In the genomic region with DNA sequence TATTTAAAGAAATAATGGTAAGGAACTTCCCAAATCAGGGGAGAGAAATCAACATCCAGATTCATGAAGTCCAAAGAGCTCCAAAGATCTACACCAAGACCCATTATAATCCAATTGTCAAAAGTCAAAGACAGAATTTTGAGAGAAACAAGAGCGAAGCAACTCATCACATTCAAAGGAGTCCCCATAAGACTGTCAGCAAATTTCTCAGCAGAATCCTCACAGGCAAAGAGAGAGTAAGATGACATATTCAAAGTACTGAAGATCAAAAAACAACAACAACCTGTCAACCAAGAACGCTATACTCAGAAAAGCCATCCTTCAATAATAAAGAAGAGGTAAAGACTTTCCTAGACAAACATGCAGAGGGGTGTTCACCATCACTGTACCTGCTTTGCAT, we compare ENCODE assay signal across 31 cellular contexts.
DNase-seq lines count a peak whose midpoint lies in the region; ATAC-seq and TF ChIP-seq lines count a peak whose summit lies in the region.
"Had no signal": no experiment of that assay in that cellular context is flagged by ENCODE, and none has a peak within 500 bp of the region (broad histone marks: within the 10 kb centered on the region; RNA-seq: fewer than 3 reads in every experiment).

No MANE protein-coding gene starts in this region.

- no peaks in the 10 kb centered on the region for H3K9me3 ChIP-seq in HEK293 (ENCODE audit: control insufficient read depth, insufficient read depth, low read depth, low read length)
- H3K9me3 ChIP-seq: A549, BE2C, Caco-2 had no signal

- H3K4me1 Mint-ChIP-seq in activated naive CD8-positive, alpha-beta T cell treated with anti-CD3 and anti-CD28 coated beads, Interleukin-2, amount 50 U/mL, for 24 hours, result peaks cover 27% of the 10 kb centered on the region
- H3K4me1 Mint-ChIP-seq in activated naive CD8-positive, alpha-beta T cell treated with anti-CD3 and anti-CD28 coated beads for 36 hours, result peaks cover 39% of the 10 kb centered on the region
- H3K4me1 Mint-ChIP-seq: B cell, CD14-positive monocyte had no signal

- DNase-seq in activated naive CD8-positive, alpha-beta T cell treated with anti-CD3 and anti-CD28 coated beads, Interleukin-2, amount 50 U/mL, for 24 hours, result no peak
- DNase-seq in activated naive CD8-positive, alpha-beta T cell treated with anti-CD3 and anti-CD28 coated beads for 36 hours, result no peak
- DNase-seq in SKM-1 (lab: John Stamatoyannopoulos, UW; ENCODE audit: unreplicated experiment), result no peak
- DNase-seq: 8988T; ACHN; AML-193; BE2C; C1 segment of cervical spinal cord; Caco-2; Calu3; CD4-positive, alpha-beta memory T cell; CD4-positive, alpha-beta T cell; CD4-positive, CD25-positive, alpha-beta regulatory T cell; CD8-positive, alpha-beta memory T cell; CD8-positive, alpha-beta T cell; COR-L47; DMS 273 treated with DMSO at 0.1 percent for 48 hours; DMS153; DMS53; DMS79; DMS79 treated with DMSO at 0.1 percent for 48 hours; DND-41; EL had no signal

- no peak overlapping the region for H3K4me3 ChIP-seq in HEK293 (ENCODE audit: low read depth, low read length)
- H3K4me3 ChIP-seq: A549; BLaER1; BLaER1 treated with 17β-estradiol and CSF1 and Interleukin-3, amounts not matched to agents 10 nM and 100 nM had no signal

- POLR2A ChIA-PET in HEK293 (lab: Yijun Ruan, JAX), result no interaction called here

- H3K4me3 Mint-ChIP-seq in activated naive CD8-positive, alpha-beta T cell treated with anti-CD3 and anti-CD28 coated beads, Interleukin-2, amount 50 U/mL, for 24 hours, result no peak overlapping the region
- no peak overlapping the region for H3K4me3 Mint-ChIP-seq in activated naive CD8-positive, alpha-beta T cell treated with anti-CD3 and anti-CD28 coated beads for 36 hours
- H3K4me3 Mint-ChIP-seq: B cell; CD14-positive monocyte; CD4-positive, alpha-beta memory T cell; CD4-positive, alpha-beta T cell; CD8-positive, alpha-beta memory T cell; CD8-positive, alpha-beta T cell had no signal

- TF ChIP-seq CTCF in HEK293 (tag by site-specific recombination; IDR thresholded peaks at IDR 0.05), result no peak

- H3K9me3 Mint-ChIP-seq in activated naive CD8-positive, alpha-beta T cell treated with anti-CD3 and anti-CD28 coated beads, Interleukin-2, amount 50 U/mL, for 24 hours, result peaks cover 23% of the 10 kb centered on the region
- H3K9me3 Mint-ChIP-seq in activated naive CD8-positive, alpha-beta T cell treated with anti-CD3 and anti-CD28 coated beads for 36 hours, result peaks cover 25% of the 10 kb centered on the region

- ATAC-seq in activated naive CD8-positive, alpha-beta T cell treated with anti-CD3 and anti-CD28 coated beads, Interleukin-2, amount 50 U/mL, for 24 hours, result no peak
- ATAC-seq: A549; CD8-positive, alpha-beta T cell had no signal

- H3K36me3 ChIP-seq in HEK293 (ENCODE audit: control insufficient read depth in 2 of 2, insufficient read depth in 1 of 2, low read length in 2 of 2), result no peaks in the 10 kb centered on the region
- H3K36me3 ChIP-seq: BE2C; BLaER1; BLaER1 treated with 17β-estradiol and CSF1 and Interleukin-3, amounts not matched to agents 10 nM and 100 nM had no signal

- H3K27me3 Mint-ChIP-seq in activated naive CD8-positive, alpha-beta T cell treated with anti-CD3 and anti-CD28 coated beads, Interleukin-2, amount 50 U/mL, for 24 hours, result no peaks in the 10 kb centered on the region
- no peaks in the 10 kb centered on the region for H3K27me3 Mint-ChIP-seq in activated naive CD8-positive, alpha-beta T cell treated with anti-CD3 and anti-CD28 coated beads for 36 hours
- H3K27me3 Mint-ChIP-seq: B cell; CD4-positive, alpha-beta memory T cell; CD4-positive, alpha-beta T cell; CD4-positive, CD25-positive, alpha-beta regulatory T cell; CD8-positive, alpha-beta memory T cell had no signal

- CTCF ChIA-PET in HEK293 (lab: Yijun Ruan, JAX), result no interaction called here

- H3K36me3 Mint-ChIP-seq in activated naive CD8-positive, alpha-beta T cell treated with anti-CD3 and anti-CD28 coated beads, Interleukin-2, amount 50 U/mL, for 24 hours (ENCODE audit: low read depth), result peaks cover 20% of the 10 kb centered on the region
- peaks cover 41% of the 10 kb centered on the region for H3K36me3 Mint-ChIP-seq in activated naive CD8-positive, alpha-beta T cell treated with anti-CD3 and anti-CD28 coated beads for 36 hours
- H3K36me3 Mint-ChIP-seq: CD14-positive monocyte had no signal

- H3K27ac ChIP-seq in HEK293 (ENCODE audit: extremely low read depth, low read depth, low read length), result no peak overlapping the region
- H3K27ac ChIP-seq: 22Rv1; A549; BLaER1; BLaER1 treated with 17β-estradiol and CSF1 and Interleukin-3, amounts not matched to agents 10 nM and 100 nM; C4-2B had no signal

- H3K27ac Mint-ChIP-seq in activated naive CD8-positive, alpha-beta T cell treated with anti-CD3 and anti-CD28 coated beads, Interleukin-2, amount 50 U/mL, for 24 hours, result peak overlapping the region; percentile 0
- H3K27ac Mint-ChIP-seq in activated naive CD8-positive, alpha-beta T cell treated with anti-CD3 and anti-CD28 coated beads for 36 hours, result no peak overlapping the region
- H3K27ac Mint-ChIP-seq: B cell; CD14-positive monocyte; CD4-positive, alpha-beta memory T cell; CD4-positive, alpha-beta T cell; CD4-positive, CD25-positive, alpha-beta regulatory T cell; CD8-positive, alpha-beta memory T cell; CD8-positive, alpha-beta T cell had no signal

- no peaks in the 10 kb centered on the region for H3K4me1 ChIP-seq in HEK293 (ENCODE audit: control insufficient read depth, insufficient read depth, low read length)
- H3K4me1 ChIP-seq: A549; BE2C; BLaER1; BLaER1 treated with 17β-estradiol and CSF1 and Interleukin-3, amounts not matched to agents 10 nM and 100 nM; Caco-2 had no signal

TF ChIP-seq in HEK293, 187 proteins besides CTCF, POLR2A, EP300 and RAD21:
- TF ChIP-seq SETDB1 (IDR thresholded peaks at IDR 0.05; ENCODE audit: insufficient read length, low read length), result peak; percentile 57
- 0 out of 2 replicates have a peak, but pooled peaks have one; percentile 52 for TF ChIP-seq ZNF791 (tag by site-specific recombination; IDR thresholded peaks at IDR 0.05)
- no peak for TF ChIP-seq ZNF335 (tag by site-specific recombination; conservative IDR thresholded peaks at IDR 0.05)
